ENCODE assay signal across 12 cellular contexts in genomic region chr2:231643494-231643888, GRCh38. TPM values are rescaled to one million over a fixed set of nuclear protein-coding genes. Genes with fewer than 3 reads are reported as not detected.
DNase-seq lines count a peak whose midpoint lies in the region; ATAC-seq and TF ChIP-seq lines count a peak whose summit lies in the region.
"Had no signal": no experiment of that assay in that cellular context is flagged by ENCODE, and none has a peak within 500 bp of the region (broad histone marks: within the 10 kb centered on the region; RNA-seq: fewer than 3 reads in every experiment).

No MANE protein-coding gene starts in this region.

- 82 to 89% (median 89%) methylated on average over 7 to 8 of the region's 8 CpGs for WGBS in adrenal gland, 4 donors

- H3K27ac ChIP-seq in KOPT-K1 (ENCODE audit: low read depth, low read length, poor library complexity, severe bottlenecking), result peak overlapping the region; percentile 80
- H3K27ac ChIP-seq in adrenal gland, result peak overlapping the region in 4 of 5 donors; percentile 20 to 81 (median 76)
- H3K27ac ChIP-seq in layer of hippocampus (ENCODE audit: low read depth, low read length), result peak overlapping the region; percentile 85
- peak overlapping the region; percentile 97 for H3K27ac ChIP-seq in subcutaneous abdominal adipose tissue (ENCODE audit: low read depth, low read length)

- H3K9me3 ChIP-seq in KOPT-K1 (ENCODE audit: insufficient read depth, low read length, poor library complexity, severe bottlenecking) (no peaks in the 10 kb centered on the region), adrenal gland (replicated peaks in 1 of 3) (no peaks in the 10 kb centered on the region), subcutaneous abdominal adipose tissue (ENCODE audit: control insufficient read depth in 5 of 5, low read length in 5 of 5) (no peaks in the 10 kb centered on the region)

- TF ChIP-seq POLR2A in adrenal gland (IDR thresholded peaks at IDR 0.05), result no peak

- intact Hi-C loops in adrenal gland (cut with DNase I), result no loop called here

- H3K9ac ChIP-seq in subcutaneous abdominal adipose tissue (ENCODE audit: low read length in 5 of 5), result peak overlapping the region; percentile 42 to 80 (median 64)

- no peak overlapping the region for H3K4me3 ChIP-seq in adrenal gland
- peak overlapping the region in 2 of 5 donors; percentile 15 to 46 for H3K4me3 ChIP-seq in subcutaneous abdominal adipose tissue (ENCODE audit: low read depth in 1 of 5, low read length in 5 of 5)

- DNase-seq in adrenal gland (no peak), AG08396 (ENCODE audit: low spot score) (no peak), NCI-H1105 (lab: John Stamatoyannopoulos, UW) (no peak), NCI-H510A (lab: John Stamatoyannopoulos, UW) (no peak)
- DNase-seq: activated gamma-delta T cell, KG1 had no signal

- ATAC-seq in GM18517 (IDR thresholded peaks at IDR 0.05; ENCODE audit: unreplicated experiment), result no peak

- no peak for TF ChIP-seq CTCF in adrenal gland (IDR thresholded peaks at IDR 0.05)

- H3K36me3 ChIP-seq in KOPT-K1 (ENCODE audit: insufficient read depth, low read length), result no peaks in the 10 kb centered on the region
- H3K36me3 ChIP-seq in adrenal gland (replicated peaks in 1 of 2), result no peaks in the 10 kb centered on the region
- H3K36me3 ChIP-seq in subcutaneous abdominal adipose tissue (ENCODE audit: control insufficient read depth in 5 of 5, insufficient read depth in 5 of 5, low read length in 5 of 5), result no peaks in the 10 kb centered on the region

- H3K27me3 ChIP-seq in adrenal gland, result no peaks in the 10 kb centered on the region
- no peaks in the 10 kb centered on the region for H3K27me3 ChIP-seq in layer of hippocampus (ENCODE audit: control insufficient read depth, insufficient read depth, low read length)
- no peaks in the 10 kb centered on the region for H3K27me3 ChIP-seq in subcutaneous abdominal adipose tissue (ENCODE audit: control insufficient read depth in 5 of 5, insufficient read depth in 4 of 5, low read length in 5 of 5)

- H3K4me1 ChIP-seq in adrenal gland (replicated peaks in 1 of 2) (peaks cover 6 to 42% of the 10 kb centered on the region in 2 donors), subcutaneous abdominal adipose tissue (ENCODE audit: control insufficient read depth in 5 of 5, insufficient read depth in 5 of 5, low read length in 5 of 5) (peaks cover 10 to 48% (median 42%) of the 10 kb centered on the region in 5 donors)

RNA-seq across cellular contexts. Expression of gene TEX44, which starts 50.8 kb away (rescaled TPM):
- not detected for total RNA-seq in adrenal gland
- not detected for polyA plus RNA-seq in adrenal gland
- total RNA-seq: Daoy, mesothelial cell of epicardium had no signal
